In genomic region chr6:142118926-142119325, GRCh38 we compare ENCODE assay signal across 2 cellular contexts.
TF ChIP-seq lines count a peak whose summit lies in the region.

No MANE protein-coding gene starts in this region.

TF ChIP-seq in SK-N-SH, 30 proteins besides CTCF, POLR2A, EP300 and RAD21:
- TF ChIP-seq, protein P1, sequence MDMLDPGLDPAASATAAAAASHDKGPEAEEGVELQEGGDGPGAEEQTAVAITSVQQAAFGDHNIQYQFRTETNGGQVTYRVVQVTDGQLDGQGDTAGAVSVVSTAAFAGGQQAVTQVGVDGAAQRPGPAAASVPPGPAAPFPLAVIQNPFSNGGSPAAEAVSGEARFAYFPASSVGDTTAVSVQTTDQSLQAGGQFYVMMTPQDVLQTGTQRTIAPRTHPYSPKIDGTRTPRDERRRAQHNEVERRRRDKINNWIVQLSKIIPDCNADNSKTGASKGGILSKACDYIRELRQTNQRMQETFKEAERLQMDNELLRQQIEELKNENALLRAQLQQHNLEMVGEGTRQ (IDR thresholded peaks at IDR 0.05; ENCODE audit: borderline replicate concordance, low read depth, low read length) = no peak
- no peak for TF ChIP-seq MAX (IDR thresholded peaks at IDR 0.05; ENCODE audit: low read depth)
- no peak for TF ChIP-seq MXI1 (IDR thresholded peaks at IDR 0.05; ENCODE audit: low read depth, low read length)
- TF ChIP-seq GABPA (IDR thresholded peaks at IDR 0.05; ENCODE audit: low read depth) = no peak
- TF ChIP-seq TAF1 (IDR thresholded peaks at IDR 0.05; ENCODE audit: borderline replicate concordance, low read depth, low read length) = no peak
- TF ChIP-seq SIN3A (IDR thresholded peaks at IDR 0.05; ENCODE audit: borderline replicate concordance, low read depth, low read length) = no peak
- no peak for TF ChIP-seq FOXJ3 (CRISPR knock-in tag; IDR thresholded peaks at IDR 0.05)
- no peak for TF ChIP-seq MEF2A (IDR thresholded peaks at IDR 0.05; ENCODE audit: borderline replicate concordance, low read depth)
- no peak for TF ChIP-seq ZBTB33 (IDR thresholded peaks at IDR 0.05; ENCODE audit: borderline replicate concordance, low read depth)
- no peak for TF ChIP-seq SMC3 (IDR thresholded peaks at IDR 0.05; ENCODE audit: low read depth, low read length)
- TF ChIP-seq, protein P2, sequence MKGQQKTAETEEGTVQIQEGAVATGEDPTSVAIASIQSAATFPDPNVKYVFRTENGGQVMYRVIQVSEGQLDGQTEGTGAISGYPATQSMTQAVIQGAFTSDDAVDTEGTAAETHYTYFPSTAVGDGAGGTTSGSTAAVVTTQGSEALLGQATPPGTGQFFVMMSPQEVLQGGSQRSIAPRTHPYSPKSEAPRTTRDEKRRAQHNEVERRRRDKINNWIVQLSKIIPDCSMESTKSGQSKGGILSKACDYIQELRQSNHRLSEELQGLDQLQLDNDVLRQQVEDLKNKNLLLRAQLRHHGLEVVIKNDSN (IDR thresholded peaks at IDR 0.05; ENCODE audit: borderline replicate concordance, low read depth) = no peak
- no peak for TF ChIP-seq TEAD4 (IDR thresholded peaks at IDR 0.05; ENCODE audit: borderline replicate concordance, insufficient read depth)
- TF ChIP-seq RFX5 (IDR thresholded peaks at IDR 0.05; ENCODE audit: low read length) = no peak
- no peak for TF ChIP-seq RXRA (IDR thresholded peaks at IDR 0.05; ENCODE audit: borderline replicate concordance, low read depth)
- no peak for TF ChIP-seq ELF1 (IDR thresholded peaks at IDR 0.05)
- TF ChIP-seq FOXM1 (IDR thresholded peaks at IDR 0.05; ENCODE audit: low read depth) = no peak
- no peak for TF ChIP-seq YY1 (IDR thresholded peaks at IDR 0.05; ENCODE audit: low read depth)
- TF ChIP-seq RCOR1 (IDR thresholded peaks at IDR 0.05; ENCODE audit: low read length) = no peak
- no peak for TF ChIP-seq POLR2AphosphoS5 (IDR thresholded peaks at IDR 0.05; ENCODE audit: low read depth, low read length)
TF ChIP-seq in SK-N-SH: peak in this region for 0.

TF ChIP-seq in SK-N-SH treated with all-trans-retinoic acid at 6 μM for 48 hours, 23 proteins besides CTCF, POLR2A, EP300 and RAD21:
- no peak for TF ChIP-seq ZNF8 (CRISPR knock-in tag; IDR thresholded peaks at IDR 0.05)
- TF ChIP-seq GLIS3 (CRISPR knock-in tag; IDR thresholded peaks at IDR 0.05) = no peak
- TF ChIP-seq ZC3H10 (CRISPR knock-in tag; IDR thresholded peaks at IDR 0.05) = no peak
- TF ChIP-seq TOX (CRISPR knock-in tag; IDR thresholded peaks at IDR 0.05; ENCODE audit: borderline replicate concordance) = no peak
- no peak for TF ChIP-seq RARB (CRISPR knock-in tag; IDR thresholded peaks at IDR 0.05)
- no peak for TF ChIP-seq OSR1 (CRISPR knock-in tag; IDR thresholded peaks at IDR 0.05)
- TF ChIP-seq, protein P3, sequence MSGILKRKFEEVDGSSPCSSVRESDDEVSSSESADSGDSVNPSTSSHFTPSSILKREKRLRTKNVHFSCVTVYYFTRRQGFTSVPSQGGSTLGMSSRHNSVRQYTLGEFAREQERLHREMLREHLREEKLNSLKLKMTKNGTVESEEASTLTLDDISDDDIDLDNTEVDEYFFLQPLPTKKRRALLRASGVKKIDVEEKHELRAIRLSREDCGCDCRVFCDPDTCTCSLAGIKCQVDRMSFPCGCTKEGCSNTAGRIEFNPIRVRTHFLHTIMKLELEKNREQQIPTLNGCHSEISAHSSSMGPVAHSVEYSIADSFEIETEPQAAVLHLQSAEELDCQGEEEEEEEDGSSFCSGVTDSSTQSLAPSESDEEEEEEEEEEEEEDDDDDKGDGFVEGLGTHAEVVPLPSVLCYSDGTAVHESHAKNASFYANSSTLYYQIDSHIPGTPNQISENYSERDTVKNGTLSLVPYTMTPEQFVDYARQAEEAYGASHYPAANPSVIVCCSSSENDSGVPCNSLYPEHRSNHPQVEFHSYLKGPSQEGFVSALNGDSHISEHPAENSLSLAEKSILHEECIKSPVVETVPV (CRISPR knock-in tag; IDR thresholded peaks at IDR 0.05) = no peak
- no peak for TF ChIP-seq ARNTL (CRISPR knock-in tag; IDR thresholded peaks at IDR 0.05; ENCODE audit: borderline replicate concordance, low read depth)
- no peak for TF ChIP-seq ISL1 (CRISPR knock-in tag; IDR thresholded peaks at IDR 0.05)
- TF ChIP-seq ZFP3 (CRISPR knock-in tag; IDR thresholded peaks at IDR 0.05) = no peak
- no peak for TF ChIP-seq ZFP30 (CRISPR knock-in tag; IDR thresholded peaks at IDR 0.05)
- TF ChIP-seq, protein P4, sequence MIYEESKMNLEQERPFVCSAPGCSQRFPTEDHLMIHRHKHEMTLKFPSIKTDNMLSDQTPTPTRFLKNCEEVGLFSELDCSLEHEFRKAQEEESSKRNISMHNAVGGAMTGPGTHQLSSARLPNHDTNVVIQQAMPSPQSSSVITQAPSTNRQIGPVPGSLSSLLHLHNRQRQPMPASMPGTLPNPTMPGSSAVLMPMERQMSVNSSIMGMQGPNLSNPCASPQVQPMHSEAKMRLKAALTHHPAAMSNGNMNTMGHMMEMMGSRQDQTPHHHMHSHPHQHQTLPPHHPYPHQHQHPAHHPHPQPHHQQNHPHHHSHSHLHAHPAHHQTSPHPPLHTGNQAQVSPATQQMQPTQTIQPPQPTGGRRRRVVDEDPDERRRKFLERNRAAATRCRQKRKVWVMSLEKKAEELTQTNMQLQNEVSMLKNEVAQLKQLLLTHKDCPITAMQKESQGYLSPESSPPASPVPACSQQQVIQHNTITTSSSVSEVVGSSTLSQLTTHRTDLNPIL (CRISPR knock-in tag; IDR thresholded peaks at IDR 0.05; ENCODE audit: low read depth) = no peak
